8 cellular contexts compared by ENCODE assay signal in genomic region chrX:74419861-74420193, GRCh38. TPM values are rescaled to one million over a fixed set of nuclear protein-coding genes. Genes with fewer than 3 reads are reported as not detected.
DNase-seq lines count a peak whose midpoint lies in the region; ATAC-seq and TF ChIP-seq lines count a peak whose summit lies in the region.

No MANE protein-coding gene starts in this region.

- CTCF ChIA-PET in AG04450 (lab: Charles Lee), result interaction anchor here (0.6 to 2.4 kb wide), 2 partner anchors 36 to 124 kb away, joined by 5 to 13 read pairs; no protein-coding TSS in a partner anchor

- no peaks in the 10 kb centered on the region for H3K79me2 ChIP-seq in KMS-11 (ENCODE audit: insufficient read depth, low read depth)

- H4K20me1 ChIP-seq in KMS-11 (ENCODE audit: insufficient read depth), result no peaks in the 10 kb centered on the region

- H3K27me3 ChIP-seq in AG04450 (ENCODE audit: control insufficient read depth, insufficient read depth, low read length) (no peaks in the 10 kb centered on the region), KMS-11 (ENCODE audit: insufficient read depth, low read depth) (no peaks in the 10 kb centered on the region), tibial artery (no peaks in the 10 kb centered on the region)

- WGBS in lower leg skin, 2 donors, result 5 to 47% methylated on average over 9 to 19 of the region's 20 CpGs

- H3K27ac ChIP-seq in AG04450 (ENCODE audit: low read depth, low read length), result peak overlapping the region; percentile 57
- H3K27ac ChIP-seq in KMS-11, result no peak overlapping the region
- H3K27ac ChIP-seq in tibial artery, result peak overlapping the region; percentile 97

- peak overlapping the region; percentile 81 for H2AFZ ChIP-seq in KMS-11 (ENCODE audit: low read depth)

- TF ChIP-seq CTCF in AG04450 (IDR thresholded peaks at IDR 0.05; ENCODE audit: low read depth, low read length), result no peak
- TF ChIP-seq CTCF in KMS-11 (conservative IDR thresholded peaks at IDR 0.05; ENCODE audit: low read depth, low read length), result no peak
- TF ChIP-seq CTCF in cardiac fibroblast (IDR thresholded peaks at IDR 0.05; ENCODE audit: low read depth, low read length), result no peak
- no peak for TF ChIP-seq CTCF in lower leg skin (IDR thresholded peaks at IDR 0.05)
- TF ChIP-seq CTCF in tibial artery (IDR thresholded peaks at IDR 0.05), result no peak

- H3K9me3 ChIP-seq in AG04450 (ENCODE audit: control insufficient read depth, insufficient read depth, low read length) (no peaks in the 10 kb centered on the region), tibial artery (no peaks in the 10 kb centered on the region)

- no peak for TF ChIP-seq POLR2A in lower leg skin (IDR thresholded peaks at IDR 0.05)

- H3K4me3 ChIP-seq in AG04450 (ENCODE audit: low read depth, low read length) (peak overlapping the region; percentile 65), KMS-11 (IDR thresholded peaks at IDR 0.05; ENCODE audit: insufficient read depth, low read depth, low read length) (no peak overlapping the region), cardiac fibroblast (replicated peaks in 1 of 2; ENCODE audit: low read depth in 2 of 2, low read length in 2 of 2) (peak overlapping the region; percentile 49 to 60), lower leg skin (ENCODE audit: low read depth, poor library complexity, severe bottlenecking) (peak overlapping the region; percentile 15), tibial artery (peak overlapping the region; percentile 58 to 70)

- DNase-seq in AG04450 (ENCODE audit: low read depth, low spot score) (no peak), cardiac fibroblast (ENCODE audit: low read depth in 2 of 2) (peak; percentile 1), lower leg skin (ENCODE audit: low spot score in 2 of 2) (no peak), tibial artery (no peak)

- H3K9ac ChIP-seq in KMS-11, result no peak overlapping the region

- intact Hi-C loops in lower leg skin (cut with DNase I; ENCODE audit: low total_unique reads), result no loop called here
- intact Hi-C loops in tibial artery (cut with DNase I; ENCODE audit: low total_unique reads), result loop anchor here (10.0 kb wide), 1 partner anchor 115 kb away; no protein-coding TSS in a partner anchor

- H3K36me3 ChIP-seq in KMS-11 (ENCODE audit: insufficient read depth) (no peaks in the 10 kb centered on the region), tibial artery (no peaks in the 10 kb centered on the region)

- peak overlapping the region; percentile 60; the same call in 1 of the 2 replicates for H3K4me2 ChIP-seq in KMS-11

- no peaks in the 10 kb centered on the region for H3K4me1 ChIP-seq in KMS-11 (ENCODE audit: low read depth, poor library complexity, severe bottlenecking)
- peaks cover 0 to 12% (median 3%) of the 10 kb centered on the region in 4 donors for H3K4me1 ChIP-seq in tibial artery

- ATAC-seq in GM21717 (IDR thresholded peaks at IDR 0.05; ENCODE audit: unreplicated experiment) (no peak), GM18868 (IDR thresholded peaks at IDR 0.05; ENCODE audit: unreplicated experiment) (no peak), HG03565 (IDR thresholded peaks at IDR 0.05; ENCODE audit: unreplicated experiment) (no peak)

- POLR2A ChIA-PET in AG04450 (lab: Yijun Ruan, JAX), result interaction anchor here (1.3 to 1.9 kb wide), 3 partner anchors 31 to 117 kb away, joined by 3 to 8 read pairs (median 5); no protein-coding TSS in a partner anchor

RNA-seq across cellular contexts. Expression of gene SLC16A2, which starts 1.5 kb away (rescaled TPM):
- polyA plus RNA-seq in AG04450 (2011; rRNA removed), result 38.5 and 42.6 TPM in 2 replicates
- 33.1 and 38.7 TPM in 2 replicates for polyA minus RNA-seq in AG04450 (2011; rRNA and poly(A)+ RNA removed)
- total RNA-seq in lower leg skin, result 1 to 10 TPM; 2.7 to 4.3 (median 3.2) TPM

Comparison
In these comparisons a context has a peak if more than half of its experiments do, and no peak if none do; other contexts are left out.
1. DNase-seq: peak in cardiac fibroblast (2 of 2); none in AG04450 (single experiment), lower leg skin (0 of 2) and tibial artery (0 of 2).